In genomic region chr3:5296362-5296761, GRCh38 we compare ENCODE assay signal across 16 cellular contexts.
A peak's percentile ranks its signal among the peaks of the same experiment; 100 is the strongest.
DNase-seq lines count a peak whose midpoint lies in the region; ATAC-seq, FAIRE-seq and TF ChIP-seq lines count a peak whose summit lies in the region.
"Had no signal": no experiment of that assay in that cellular context is flagged by ENCODE, and none has a peak within 500 bp of the region (broad histone marks: within the 10 kb centered on the region; RNA-seq: fewer than 3 reads in every experiment).

No MANE protein-coding gene starts in this region.

- H3K9me3 ChIP-seq in K562 (replicated peaks; ENCODE audit: control insufficient read depth, insufficient read depth, low read depth, low read length) (no peaks in the 10 kb centered on the region), heart right ventricle (peaks cover 0 to 4% (median 0%) of the 10 kb centered on the region in 11 donors), breast epithelium (peaks cover 0 to 6% of the 10 kb centered on the region in 2 donors)

- TF ChIP-seq CTCF in K562 (IDR thresholded peaks at IDR 0.05 in 2 of 3, conservative IDR thresholded peaks at IDR 0.05 in 1 of 3; ENCODE audit: insufficient read depth in 2 of 3, low read depth in 1 of 3, low read length in 3 of 3): no peak
- TF ChIP-seq CTCF in heart right ventricle (IDR thresholded peaks at IDR 0.05): no peak
- TF ChIP-seq CTCF in breast epithelium (IDR thresholded peaks at IDR 0.05): no peak

- ATAC-seq in activated naive CD4-positive, alpha-beta T cell treated with anti-CD3 and anti-CD28 coated beads, Interleukin-2, amount 50 U/mL, for 72 hours: peak; percentile 39 to 72
- ATAC-seq in HG03175 (IDR thresholded peaks at IDR 0.05; ENCODE audit: unreplicated experiment) (peak; percentile 34), K562 (no peak), heart right ventricle (no peak)

- in situ Hi-C loops in K562 (cut with MboI): no loop called here

- no TSS peak for BruUV-seq in K562 (replicated peaks; lab: Mats Ljungman, UMichigan)

- H3K27me3 ChIP-seq in K562 (ENCODE audit: control insufficient read depth in 2 of 2, insufficient read depth in 2 of 2, low read length in 2 of 2) (peaks cover 6 to 16% of the 10 kb centered on the region in 2 experiments; a peak in 4 of 5 replicates), heart right ventricle (no peaks in the 10 kb centered on the region), breast epithelium (no peaks in the 10 kb centered on the region)

- DNase-seq in activated naive CD4-positive, alpha-beta T cell treated with anti-CD3 and anti-CD28 coated beads, Interleukin-2, amount 50 U/mL, for 72 hours (ENCODE audit: low spot score in 2 of 2): no peak
- DNase-seq in activated naive CD4-positive, alpha-beta T cell treated with Interleukin-2 at 50 U/mL for 16 hours: no peak
- DNase-seq in K562 (ENCODE audit: extremely low read depth in 1 of 4, low spot score in 3 of 4): no peak
- peak; percentile 12 for DNase-seq in renal cortical epithelial cell (ENCODE audit: low read depth)
- DNase-seq in heart right ventricle: no peak
- DNase-seq in breast epithelium (ENCODE audit: low spot score in 2 of 2): no peak
- DNase-seq in NCI-H69 (lab: John Stamatoyannopoulos, UW): no peak
- DNase-seq: C1 segment of cervical spinal cord; CD4-positive, alpha-beta memory T cell; DMS79; HCEC 1CT had no signal

- no peak overlapping the region for H3K4me2 ChIP-seq in K562 (ENCODE audit: insufficient read depth, low read length)

- no peak for TF ChIP-seq RAD21 in K562 (CRISPR knock-in tag; conservative IDR thresholded peaks at IDR 0.05 in 1 of 2, IDR thresholded peaks at IDR 0.05 in 1 of 2)

- no peak for TF ChIP-seq EP300 in K562 (IDR thresholded peaks at IDR 0.05; ENCODE audit: low read length)

- H4K20me1 ChIP-seq in K562 (replicated peaks; ENCODE audit: control insufficient read depth, insufficient read depth, low read length): no peaks in the 10 kb centered on the region

- 0% methylated on average over 2 of the region's 2 CpGs for WGBS in K562 (ENCODE audit: insufficient coverage, low coverage, missing lambda C conversion rate)
- WGBS in heart right ventricle, 2 donors: 90 to 93% methylated on average over 2 of the region's 2 CpGs

- POLR2A ChIA-PET in K562 (lab: Yijun Ruan, JAX): no interaction called here

- no peak for TF ChIP-seq POLR2A in K562 (conservative IDR thresholded peaks at IDR 0.05)
- no peak for TF ChIP-seq POLR2A in breast epithelium (IDR thresholded peaks at IDR 0.05)

- CTCF ChIA-PET in K562 (lab: Yijun Ruan, JAX; ENCODE audit: low intra/inter-chr PET ratio): interaction anchor here (0.8 kb wide), 1 partner anchor 548 kb away, joined by 3 read pairs; no protein-coding TSS in a partner anchor

- H3K9me3 Mint-ChIP-seq in activated naive CD4-positive, alpha-beta T cell treated with anti-CD3 and anti-CD28 coated beads, Interleukin-2, amount 50 U/mL, for 72 hours: peaks cover 0 to 5% of the 10 kb centered on the region in 2 donors
- H3K9me3 Mint-ChIP-seq: CD4-positive, alpha-beta memory T cell had no signal

- no peak for FAIRE-seq in K562 (lab: Jason Lieb, UNC)
- FAIRE-seq: A204.1, GM12891, GM19239 had no signal

- no peak overlapping the region for H2AFZ ChIP-seq in K562 (ENCODE audit: low read depth, low read length)

- H3K4me1 ChIP-seq in K562 (replicated peaks in 1 of 2; ENCODE audit: control insufficient read depth in 2 of 2, insufficient read depth in 2 of 2, low read length in 2 of 2): no peaks in the 10 kb centered on the region
- H3K4me1 ChIP-seq in heart right ventricle: peaks cover 0 to 15% (median 0%) of the 10 kb centered on the region in 9 donors
- no peaks in the 10 kb centered on the region for H3K4me1 ChIP-seq in breast epithelium

- no peak overlapping the region for H3K27ac Mint-ChIP-seq in activated naive CD4-positive, alpha-beta T cell treated with anti-CD3 and anti-CD28 coated beads, Interleukin-2, amount 50 U/mL, for 72 hours
- H3K27ac Mint-ChIP-seq: B cell; CD4-positive, alpha-beta memory T cell had no signal

- H3K9me1 ChIP-seq in K562 (ENCODE audit: control insufficient read depth, insufficient read depth, low read length): no peaks in the 10 kb centered on the region

- no peak overlapping the region for H3K9ac ChIP-seq in K562 (ENCODE audit: insufficient read depth in 1 of 2, low read depth in 2 of 2, low read length in 2 of 2)

- no peaks in the 10 kb centered on the region for H3K79me2 ChIP-seq in K562 (ENCODE audit: control insufficient read depth, insufficient read depth, low read length)

- no peak overlapping the region for H3K27ac ChIP-seq in K562 (ENCODE audit: extremely low read depth, low read depth, low read length)
- H3K27ac ChIP-seq in heart right ventricle: no peak overlapping the region
- H3K27ac ChIP-seq in breast epithelium: no peak overlapping the region

- H3K4me3 ChIP-seq in K562 (no peak overlapping the region), heart right ventricle (no peak overlapping the region), breast epithelium (no peak overlapping the region)

- no peaks in the 10 kb centered on the region for H3K36me3 Mint-ChIP-seq in activated naive CD4-positive, alpha-beta T cell treated with anti-CD3 and anti-CD28 coated beads, Interleukin-2, amount 50 U/mL, for 72 hours
- H3K36me3 Mint-ChIP-seq: CD4-positive, alpha-beta memory T cell had no signal

- intact Hi-C loops in K562 (cut with micrococcal nuclease): no loop called here
- intact Hi-C loops in heart right ventricle (cut with DNase I): no loop called here
- intact Hi-C loops in breast epithelium (cut with DNase I; ENCODE audit: low total_unique reads): no loop called here

- H3K36me3 ChIP-seq in K562 (ENCODE audit: control insufficient read depth, insufficient read depth, low read length) (no peaks in the 10 kb centered on the region), heart right ventricle (no peaks in the 10 kb centered on the region), breast epithelium (no peaks in the 10 kb centered on the region)

TF ChIP-seq in K562, 482 proteins besides CTCF, POLR2A, EP300 and RAD21:
- TF ChIP-seq FOXM1 (IDR thresholded peaks at IDR 0.05; ENCODE audit: low read depth): no peak
- no peak for TF ChIP-seq FOXM1 (CRISPR knock-in tag; IDR thresholded peaks at IDR 0.05; ENCODE audit: low read depth)
- TF ChIP-seq ZBTB17 (CRISPR knock-in tag; IDR thresholded peaks at IDR 0.05): 0 out of 2 replicates have a peak, but pooled peaks have one; percentile 67

Comparison
In these comparisons a context has a peak if more than half of its experiments do, and no peak if none do; other contexts are left out.
1. ATAC-seq: peak in activated naive CD4-positive, alpha-beta T cell treated with anti-CD3 and anti-CD28 coated beads, Interleukin-2, amount 50 U/mL, for 72 hours (2 of 2) and HG03175 (single experiment); none in K562 (single experiment) and heart right ventricle (0 of 8).